Comparison of ENCODE assay signal across 11 cellular contexts in genomic region chr1:27523666-27524020, GRCh38. TPM values are rescaled to one million over a fixed set of nuclear protein-coding genes. Genes with fewer than 3 reads are reported as not detected.
DNase-seq lines count a peak whose midpoint lies in the region; ATAC-seq lines count a peak whose summit lies in the region.
"Had no signal": no experiment of that assay in that cellular context is flagged by ENCODE, and none has a peak within 500 bp of the region (broad histone marks: within the 10 kb centered on the region; RNA-seq: fewer than 3 reads in every experiment).

No MANE protein-coding gene starts in this region.

- H3K9me3 Mint-ChIP-seq in activated CD8-positive, alpha-beta T cell treated with anti-CD3 and anti-CD28 coated beads, Interleukin-2, amount 10 ng/mL, durations not matched to agents 7 days and 5 days (ENCODE audit: insufficient read depth), result no peaks in the 10 kb centered on the region
- H3K9me3 Mint-ChIP-seq in stimulated activated effector memory CD8-positive, alpha-beta T cell treated with anti-CD3 and anti-CD28 coated beads, Interleukin-12 subunit alpha, Interleukin-12 subunit beta, amount 100 ng/mL, for 72 hours, result no peaks in the 10 kb centered on the region

- WGBS in right cardiac atrium, result 47% methylated on average over 5 of the region's 5 CpGs

- H3K4me3 Mint-ChIP-seq in activated CD8-positive, alpha-beta T cell treated with anti-CD3 and anti-CD28 coated beads, Interleukin-2, amount 10 ng/mL, durations not matched to agents 7 days and 5 days, result peak overlapping the region; percentile 84
- peak overlapping the region; percentile 87 for H3K4me3 Mint-ChIP-seq in stimulated activated effector memory CD8-positive, alpha-beta T cell treated with anti-CD3 and anti-CD28 coated beads, Interleukin-12 subunit alpha, Interleukin-12 subunit beta, amount 100 ng/mL, for 72 hours

- no peak overlapping the region for H3K4me3 ChIP-seq in right cardiac atrium (ENCODE audit: low read length)

- peaks cover 8% of the 10 kb centered on the region for H3K36me3 Mint-ChIP-seq in activated CD8-positive, alpha-beta T cell treated with anti-CD3 and anti-CD28 coated beads, Interleukin-2, amount 10 ng/mL, durations not matched to agents 7 days and 5 days (ENCODE audit: low read depth)
- H3K36me3 Mint-ChIP-seq in stimulated activated effector memory CD8-positive, alpha-beta T cell treated with anti-CD3 and anti-CD28 coated beads, Interleukin-12 subunit alpha, Interleukin-12 subunit beta, amount 100 ng/mL, for 72 hours, result peaks cover 12% of the 10 kb centered on the region

- H3K4me1 Mint-ChIP-seq in activated CD8-positive, alpha-beta T cell treated with anti-CD3 and anti-CD28 coated beads, Interleukin-2, amount 10 ng/mL, durations not matched to agents 7 days and 5 days (ENCODE audit: low read depth), result peaks cover 78% of the 10 kb centered on the region
- peaks cover 78% of the 10 kb centered on the region for H3K4me1 Mint-ChIP-seq in stimulated activated effector memory CD8-positive, alpha-beta T cell treated with anti-CD3 and anti-CD28 coated beads, Interleukin-12 subunit alpha, Interleukin-12 subunit beta, amount 100 ng/mL, for 72 hours

- H3K27ac ChIP-seq in right cardiac atrium (ENCODE audit: low read length), result peak overlapping the region; percentile 40
- H3K27ac ChIP-seq: 22Rv1, neutrophil had no signal

- ATAC-seq in activated CD8-positive, alpha-beta T cell treated with anti-CD3 and anti-CD28 coated beads, Interleukin-2, amount 10 ng/mL, durations not matched to agents 7 days and 5 days, result no peak
- ATAC-seq in right cardiac atrium, result no peak
- no peak for ATAC-seq in stimulated activated effector memory CD8-positive, alpha-beta T cell treated with anti-CD3 and anti-CD28 coated beads, Interleukin-12 subunit alpha, Interleukin-12 subunit beta, amount 100 ng/mL, for 72 hours
- no peak for ATAC-seq in HG03460 (IDR thresholded peaks at IDR 0.05; ENCODE audit: unreplicated experiment)

- H3K27me3 ChIP-seq in right cardiac atrium (ENCODE audit: control insufficient read depth, insufficient read depth), result no peaks in the 10 kb centered on the region

- peaks cover 54% of the 10 kb centered on the region for H3K4me1 ChIP-seq in right cardiac atrium (ENCODE audit: control insufficient read depth, insufficient read depth, low read length)

- CTCF ChIA-PET in activated CD8-positive, alpha-beta T cell treated with anti-CD3 and anti-CD28 coated beads, Interleukin-2, amount 10 ng/mL, durations not matched to agents 7 days and 5 days (lab: Charles Lee), result interaction anchor here (0.7 to 7.1 kb wide), 26 partner anchors 13 to 227 kb away, joined by 3 to 97 read pairs (median 6); partner anchors contain the start of genes AHDC1, IFI6 and WASF2

- peak overlapping the region; percentile 93 for H3K27ac Mint-ChIP-seq in activated CD8-positive, alpha-beta T cell treated with anti-CD3 and anti-CD28 coated beads, Interleukin-2, amount 10 ng/mL, durations not matched to agents 7 days and 5 days
- H3K27ac Mint-ChIP-seq in stimulated activated effector memory CD8-positive, alpha-beta T cell treated with anti-CD3 and anti-CD28 coated beads, Interleukin-12 subunit alpha, Interleukin-12 subunit beta, amount 100 ng/mL, for 72 hours, result peak overlapping the region; percentile 92

- H3K9me3 ChIP-seq in right cardiac atrium (ENCODE audit: control insufficient read depth, low read length), result no peaks in the 10 kb centered on the region
- H3K9me3 ChIP-seq: neutrophil had no signal

- DNase-seq in DMS 273 (lab: John Stamatoyannopoulos, UW; ENCODE audit: unreplicated experiment) (peak; percentile 72), DMS 273 treated with DMSO at 0.1 percent for 48 hours (lab: John Stamatoyannopoulos, UW) (no peak), right cardiac atrium (no peak), COLO668 (lab: John Stamatoyannopoulos, UW; ENCODE audit: unreplicated experiment) (no peak)
- DNase-seq in activated CD8-positive, alpha-beta T cell treated with anti-CD3 and anti-CD28 coated beads, Interleukin-2, amount 10 ng/mL, durations not matched to agents 7 days and 5 days, result no peak
- no peak for DNase-seq in stimulated activated effector memory CD8-positive, alpha-beta T cell treated with anti-CD3 and anti-CD28 coated beads, Interleukin-12 subunit alpha, Interleukin-12 subunit beta, amount 100 ng/mL, for 72 hours (ENCODE audit: low spot score in 2 of 2)
- DNase-seq in stimulated activated CD4-positive, alpha-beta T cell treated with anti-CD3 and anti-CD28 coated beads, Interleukin-15, amount 100 ng/mL, for 24 hours, result no peak
- DNase-seq: NCI-H748 treated with DMSO at 0.1 percent for 48 hours had no signal

- no peaks in the 10 kb centered on the region for H3K27me3 Mint-ChIP-seq in activated CD8-positive, alpha-beta T cell treated with anti-CD3 and anti-CD28 coated beads, Interleukin-2, amount 10 ng/mL, durations not matched to agents 7 days and 5 days (ENCODE audit: low read depth)

- POLR2A ChIA-PET in activated CD8-positive, alpha-beta T cell treated with anti-CD3 and anti-CD28 coated beads, Interleukin-2, amount 10 ng/mL, durations not matched to agents 7 days and 5 days (lab: Charles Lee), result interaction anchor here (0.8 to 5.9 kb wide), 7 partner anchors 33 to 146 kb away, joined by 3 to 51 read pairs (median 3); partner anchors contain the start of gene WASF2

- intact Hi-C loops in right cardiac atrium (cut with DNase I), result loop anchor here in 2 of 4 donors (10.0 kb wide), 2 partner anchors 81 to 489 kb away; partner anchors contain the start of gene AHDC1 (in 1 of the 2)

RNA-seq across cellular contexts. Expression of gene WASF2, which starts 33.7 kb away (rescaled TPM):
- total RNA-seq in activated CD8-positive, alpha-beta T cell treated with anti-CD3 and anti-CD28 coated beads, Interleukin-2, amount 10 ng/mL, durations not matched to agents 7 days and 5 days, result 100 to 1,000 TPM; 120 to 127 TPM
- total RNA-seq in right cardiac atrium, result 10 to 100 TPM; 64.4 to 77.9 (median 71.5) TPM
- 22.1 TPM for polyA plus RNA-seq in right cardiac atrium
